ENCODE assay signal across 16 cellular contexts in the genomic region with DNA sequence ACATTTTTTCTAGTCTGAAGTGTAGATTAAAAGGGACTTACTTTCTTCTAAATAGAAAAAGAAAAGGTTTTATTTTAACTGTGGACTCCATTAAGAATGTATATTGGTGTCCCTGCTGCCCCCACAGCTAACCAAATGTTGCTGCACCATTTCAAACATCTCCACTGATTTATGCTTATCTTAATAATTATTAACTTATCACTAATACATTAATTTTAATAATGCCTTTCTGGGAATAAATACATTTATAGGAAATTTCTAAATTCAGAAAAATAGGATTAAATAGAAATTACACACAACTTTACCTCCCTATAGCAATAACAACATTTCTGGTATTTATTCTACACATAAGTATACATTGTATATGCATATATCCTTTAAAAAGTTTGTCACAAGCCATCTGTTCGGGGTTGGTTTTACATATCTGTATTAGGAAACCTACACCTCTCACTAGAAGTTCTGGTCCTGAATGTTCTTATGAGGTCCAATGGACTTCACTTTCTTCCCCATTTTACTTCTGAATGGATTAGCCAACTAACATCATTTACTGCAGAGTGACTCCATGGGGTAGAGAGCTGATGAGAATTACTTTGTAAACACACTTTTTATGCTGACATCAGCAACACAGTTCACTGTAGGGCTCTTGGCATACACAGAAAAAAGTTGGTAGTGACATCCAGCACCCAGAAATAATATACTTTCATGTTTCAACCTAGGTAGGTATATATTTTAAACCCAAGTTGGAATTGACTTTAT. TPM values are rescaled to one million over a fixed set of nuclear protein-coding genes. Genes with fewer than 3 reads are reported as not detected.
DNase-seq lines count a peak whose midpoint lies in the region; ATAC-seq, FAIRE-seq and TF ChIP-seq lines count a peak whose summit lies in the region.
"Had no signal": no experiment of that assay in that cellular context is flagged by ENCODE, and none has a peak within 500 bp of the region (broad histone marks: within the 10 kb centered on the region; RNA-seq: fewer than 3 reads in every experiment).

No MANE protein-coding gene starts in this region.

- H3K27ac ChIP-seq in H1 (ENCODE audit: low read depth, low read length): no peak overlapping the region
- H3K27ac ChIP-seq in gastrocnemius medialis: peak overlapping the region in 3 of 4 donors; percentile 16 to 55 (median 26)

- H3K9me3 ChIP-seq in H1 (ENCODE audit: insufficient read depth in 2 of 2, low read depth in 1 of 2, low read length in 1 of 2) (no peaks in the 10 kb centered on the region), gastrocnemius medialis (no peaks in the 10 kb centered on the region)
- H3K9me3 ChIP-seq: thoracic aorta had no signal

- TF ChIP-seq EP300 in H1 (IDR thresholded peaks at IDR 0.05; ENCODE audit: borderline replicate concordance in 1 of 2, low read depth in 2 of 2, low read length in 2 of 2): no peak

- no peak for ATAC-seq in gastrocnemius medialis

- H3K4ac ChIP-seq in H1 (replicated peaks; ENCODE audit: insufficient read length, low read depth, low read length): no peak overlapping the region

- no peak overlapping the region for H3K18ac ChIP-seq in H1 (ENCODE audit: extremely low read depth, low read length)

- H3K4me3 ChIP-seq in H1 (ENCODE audit: extremely low read depth in 1 of 4, insufficient read depth in 2 of 4, low read depth in 3 of 4, low read length in 4 of 4) (no peak overlapping the region), gastrocnemius medialis (no peak overlapping the region)

- H2AK5ac ChIP-seq in H1 (ENCODE audit: low read depth, low read length): no peak overlapping the region

- H3K79me1 ChIP-seq in H1 (ENCODE audit: low read depth, low read length): no peaks in the 10 kb centered on the region

- no peak overlapping the region for H3K56ac ChIP-seq in H1 (replicated peaks; ENCODE audit: insufficient read length, low read depth, low read length)

- H3K36me3 ChIP-seq in H1 (ENCODE audit: control insufficient read depth in 2 of 4, insufficient read depth in 4 of 4, low read length in 3 of 4) (peaks cover 2 to 12% (median 7%) of the 10 kb centered on the region in 4 experiments; a peak in 5 of 8 replicates), gastrocnemius medialis (peaks cover 0 to 34% of the 10 kb centered on the region in 2 donors)

- intact Hi-C loops in gastrocnemius medialis (cut with DNase I; ENCODE audit: low total_unique reads): no loop called here

- WGBS in H1 (ENCODE audit: extremely low coverage in 1 of 2, insufficient coverage in 1 of 2, insufficient read length in 1 of 2, insufficient replicate concordance in 2 of 2, low coverage in 1 of 2, low lambda C conversion rate in 2 of 2, missing lambda C conversion rate in 1 of 2), 2 experiments: 95% methylated on average over 1 of the region's 1 CpG; no CpG with 5 or more reads in 1 of the 2 experiments

- no peaks in the 10 kb centered on the region for H3K23me2 ChIP-seq in H1 (ENCODE audit: low read depth, low read length)

- no peak overlapping the region for H2AFZ ChIP-seq in H1 (ENCODE audit: low read length)

- no peak overlapping the region for H2BK15ac ChIP-seq in H1 (ENCODE audit: low read length)

- no peak for TF ChIP-seq CTCF in H1 (IDR thresholded peaks at IDR 0.05; ENCODE audit: control extremely low read depth in 1 of 3, insufficient read depth in 1 of 3, low read depth in 1 of 3, low read length in 3 of 3)
- TF ChIP-seq CTCF in gastrocnemius medialis (IDR thresholded peaks at IDR 0.05 in 4 of 5, conservative IDR thresholded peaks at IDR 0.05 in 1 of 5): no peak

- no peak for FAIRE-seq in H1 (lab: Jason Lieb, UNC)

- H2BK12ac ChIP-seq in H1 (ENCODE audit: low read depth, low read length): no peak overlapping the region

- no peak overlapping the region for H3K14ac ChIP-seq in H1 (ENCODE audit: insufficient read length)

- H3K79me2 ChIP-seq in H1 (ENCODE audit: control insufficient read depth in 1 of 2, insufficient read depth in 2 of 2, low read length in 2 of 2): no peaks in the 10 kb centered on the region

- TF ChIP-seq POLR2A in H1 (IDR thresholded peaks at IDR 0.05; ENCODE audit: control extremely low read depth in 1 of 2, low read depth in 2 of 2, low read length in 2 of 2): no peak
- TF ChIP-seq POLR2A in gastrocnemius medialis (IDR thresholded peaks at IDR 0.05): no peak

- H2BK120ac ChIP-seq in H1 (replicated peaks; ENCODE audit: low read depth, low read length): no peak overlapping the region

- no peak overlapping the region for H4K8ac ChIP-seq in H1 (ENCODE audit: extremely low read depth, insufficient read depth, low read length)

- H2BK20ac ChIP-seq in H1 (ENCODE audit: low read length): no peak overlapping the region

- POLR2A ChIA-PET in H1 (lab: Charles Lee; ENCODE audit: partially characterized antibody): no interaction called here

- H3K4me2 ChIP-seq in H1 (ENCODE audit: insufficient read depth in 1 of 2, low read depth in 2 of 2, low read length in 2 of 2): no peak overlapping the region

- H3K9ac ChIP-seq in H1 (replicated peaks in 1 of 4; ENCODE audit: extremely low read depth in 1 of 4, low read depth in 3 of 4, low read length in 3 of 4): no peak overlapping the region

- peak; percentile 31 for DNase-seq in DMS53 treated with DMSO at 0.1 percent for 48 hours (lab: John Stamatoyannopoulos, UW; ENCODE audit: unreplicated experiment)
- peak; percentile 39 for DNase-seq in NAMALWA (ENCODE audit: low spot score)
- no peak for DNase-seq in H1 (ENCODE audit: low read depth in 1 of 2, low spot score in 2 of 2)
- DNase-seq in gastrocnemius medialis: no peak
- DNase-seq in germinal center (ENCODE audit: low spot score): no peak
- DNase-seq in NCI-H2171 (lab: John Stamatoyannopoulos, UW): no peak
- DNase-seq in NCI-H1436 treated with DMSO at 0.1 percent for 48 hours (lab: John Stamatoyannopoulos, UW): no peak
- DNase-seq: activated CD4-positive, alpha-beta T cell treated with anti-CD3 and anti-CD28 coated beads for 4 hours; cortex of kidney; NCI-H1092 treated with DMSO at 0.1 percent for 48 hours; occipital lobe; SIG-M5; stimulated activated CD4-positive, alpha-beta T cell treated with anti-CD3 and anti-CD28 coated beads, Interleukin-4, amount 100 ng/mL, for 4 hours; T-helper 9 cell had no signal

- no peak overlapping the region for H2BK5ac ChIP-seq in H1 (ENCODE audit: low read depth, low read length)

- CTCF ChIA-PET in H1 (lab: Charles Lee; ENCODE audit: partially characterized antibody): no interaction called here

- H4K20me1 ChIP-seq in H1 (replicated peaks in 1 of 2; ENCODE audit: control insufficient read depth in 1 of 2, insufficient read depth in 2 of 2, low read length in 2 of 2): no peaks in the 10 kb centered on the region

- H4K5ac ChIP-seq in H1 (ENCODE audit: insufficient read length, low read depth, low read length): no peak overlapping the region

- H4K91ac ChIP-seq in H1 (replicated peaks; ENCODE audit: insufficient read length, low read length): no peak overlapping the region

- in situ Hi-C loops in gastrocnemius medialis (cut with MboI; ENCODE audit: low sequenced_read_pairs in 4 of 4): loop anchor here (25.0 kb wide), 2 partner anchors 319 to 444 kb away; a partner anchor contains a TSS

- TF ChIP-seq RAD21 in H1 (IDR thresholded peaks at IDR 0.05 in 1 of 2, conservative IDR thresholded peaks at IDR 0.05 in 1 of 2; ENCODE audit: low read depth in 2 of 2, low read length in 2 of 2): no peak

- H3K23ac ChIP-seq in H1 (ENCODE audit: insufficient read length): no peak overlapping the region

- peaks cover 6 to 13% (median 10%) of the 10 kb centered on the region in 4 experiments for H3K4me1 ChIP-seq in H1 (replicated peaks in 1 of 4; ENCODE audit: control insufficient read depth in 3 of 4, insufficient read depth in 4 of 4, low read length in 3 of 4)
- H3K4me1 ChIP-seq in gastrocnemius medialis: peaks cover 30 to 41% of the 10 kb centered on the region in 2 donors

- H3K27me3 ChIP-seq in H1 (replicated peaks in 1 of 4; ENCODE audit: control insufficient read depth in 3 of 4, extremely low read depth in 1 of 4, insufficient read depth in 3 of 4, low read length in 3 of 4) (no peaks in the 10 kb centered on the region), gastrocnemius medialis (peaks cover 0 to 4% (median 0%) of the 10 kb centered on the region in 3 donors)

TF ChIP-seq in H1, 55 proteins besides CTCF, POLR2A, EP300 and RAD21:
- TF ChIP-seq, protein P1, sequence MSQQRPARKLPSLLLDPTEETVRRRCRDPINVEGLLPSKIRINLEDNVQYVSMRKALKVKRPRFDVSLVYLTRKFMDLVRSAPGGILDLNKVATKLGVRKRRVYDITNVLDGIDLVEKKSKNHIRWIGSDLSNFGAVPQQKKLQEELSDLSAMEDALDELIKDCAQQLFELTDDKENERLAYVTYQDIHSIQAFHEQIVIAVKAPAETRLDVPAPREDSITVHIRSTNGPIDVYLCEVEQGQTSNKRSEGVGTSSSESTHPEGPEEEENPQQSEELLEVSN (IDR thresholded peaks at IDR 0.05): no peak
- no peak for TF ChIP-seq TAF1 (IDR thresholded peaks at IDR 0.05; ENCODE audit: low read depth, low read length)
- TF ChIP-seq MAFK (IDR thresholded peaks at IDR 0.05; ENCODE audit: low read depth, low read length): peak; percentile 63
TF ChIP-seq in H1: peak in this region for 1.

RNA-seq across cellular contexts. Expression of a gene that starts 9.4 kb away (rescaled TPM):
- 0.13 TPM in 1 of 2 replicates, not detected in the other for total RNA-seq in H1 (2021; fragmentation: NEBNext Ultra II Directional; extraction: Animal tissue kit (Norgen Biotek cat#: 25700))
- 0.18 and 0.19 TPM in 2 replicates for polyA plus RNA-seq in H1 (2011; rRNA removed)
- 0.09 TPM for polyA plus RNA-seq in H1 (2011; cell fraction: cytosol; rRNA removed)
- 0.09 TPM for polyA plus RNA-seq in H1 (2011; cell fraction: nucleus; rRNA removed)
- polyA plus RNA-seq in H1 (2012, experiment 1 of 2): 0.09 TPM in 1 of 4 replicates, not detected in the others
- not detected for polyA plus RNA-seq in H1 (2012, experiment 2 of 2)
- polyA plus RNA-seq in H1 (2013, experiment 1 of 2): 0.08 TPM
- 0.06 TPM for polyA plus RNA-seq in H1 (2013, experiment 2 of 2)
- polyA minus RNA-seq in H1 (2011; rRNA and poly(A)+ RNA removed): 0.10 TPM in 1 of 2 replicates, not detected in the other
- not detected for polyA minus RNA-seq in H1 (2011; cell fraction: cytosol; rRNA and poly(A)+ RNA removed)
- polyA minus RNA-seq in H1 (2011; cell fraction: nucleus; rRNA and poly(A)+ RNA removed): not detected
- 1 to 10 TPM in 3 of 4 donors, under 1 TPM in 1; 0.19 to 5.0 (median 2.6) TPM for total RNA-seq in gastrocnemius medialis

RNA-seq across cellular contexts. Expression of a gene that starts 45.2 kb away (rescaled TPM):
- total RNA-seq in H1 (2021; fragmentation: NEBNext Ultra II Directional; extraction: Animal tissue kit (Norgen Biotek cat#: 25700)): 0.48 and 0.61 TPM in 2 replicates
- polyA plus RNA-seq in H1 (2011; rRNA removed): 0.35 TPM in 2 replicates
- polyA plus RNA-seq in H1 (2011; cell fraction: cytosol; rRNA removed): 0.41 TPM
- polyA plus RNA-seq in H1 (2011; cell fraction: nucleus; rRNA removed): 0.27 TPM
- polyA plus RNA-seq in H1 (2012, experiment 1 of 2): 0.16 to 0.42 TPM (median 0.24 TPM) in 4 replicates
- polyA plus RNA-seq in H1 (2012, experiment 2 of 2): 0.26 TPM
- polyA plus RNA-seq in H1 (2013, experiment 1 of 2): 0.55 TPM
- 0.68 TPM for polyA plus RNA-seq in H1 (2013, experiment 2 of 2)
- polyA minus RNA-seq in H1 (2011; rRNA and poly(A)+ RNA removed): not detected in 2 replicates
- polyA minus RNA-seq in H1 (2011; cell fraction: cytosol; rRNA and poly(A)+ RNA removed): not detected
- not detected for polyA minus RNA-seq in H1 (2011; cell fraction: nucleus; rRNA and poly(A)+ RNA removed)
- total RNA-seq in gastrocnemius medialis: under 1 TPM in 1 of 4 donors, not detected in 3; 0.85 TPM
- total RNA-seq: kidney epithelial cell had no signal

Comparison
In these comparisons a context has a peak if more than half of its experiments do, and no peak if none do; other contexts are left out.
1. DNase-seq: peak in DMS53 treated with DMSO at 0.1 percent for 48 hours (single experiment) and NAMALWA (single experiment); none in H1 (0 of 2), gastrocnemius medialis (0 of 2), germinal center (single experiment), NCI-H2171 (single experiment) and NCI-H1436 treated with DMSO at 0.1 percent for 48 hours (single experiment).